25 cellular contexts compared by ENCODE assay signal in the genomic region with DNA sequence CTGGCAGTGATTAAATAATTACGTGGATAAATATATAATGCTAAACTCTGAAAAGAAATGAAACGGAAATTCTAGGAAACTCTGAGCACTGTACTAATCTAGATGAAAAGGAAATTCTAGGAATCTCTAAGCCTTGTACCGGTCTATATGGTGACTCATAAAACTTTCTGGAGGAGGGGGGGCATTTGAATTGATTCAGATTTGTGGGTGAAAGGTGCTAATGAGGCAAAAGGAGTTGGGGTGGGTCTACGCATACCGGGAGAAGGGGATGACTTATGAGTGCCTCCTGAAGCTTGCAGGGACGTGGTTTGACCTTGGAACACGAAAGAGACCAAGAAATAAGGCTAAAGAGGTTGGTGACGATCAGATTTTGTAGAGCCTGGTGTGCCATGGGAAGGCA.
"Had no signal": no experiment of that assay in that cellular context is flagged by ENCODE, and none has a peak within 500 bp of the region (broad histone marks: within the 10 kb centered on the region; RNA-seq: fewer than 3 reads in every experiment).

No MANE protein-coding gene starts in this region.

- H3K4me1 ChIP-seq: heart left ventricle, psoas muscle, right lobe of liver, testis, tibial nerve, upper lobe of right lung, vagina had no signal

- H3K4me1 Mint-ChIP-seq: stimulated activated naive B cell treated with anti-CD40 and anti-IgM and Interleukin-4, amounts not matched to agents 10 μg/mL and 1 μg/mL and 100 μg/mL, for 72 hours had no signal

- H3K4me3 ChIP-seq: dorsolateral prefrontal cortex, heart left ventricle, lung, psoas muscle, right lobe of liver, testis, tibial nerve, upper lobe of right lung, vagina had no signal

- H3K27ac ChIP-seq: dorsolateral prefrontal cortex, heart left ventricle, psoas muscle, right lobe of liver, testis, tibial nerve, upper lobe of right lung, vagina had no signal

- H3K4me3 Mint-ChIP-seq: nephron progenitor cell; stimulated activated naive B cell treated with anti-CD40 and anti-IgM and Interleukin-4, amounts not matched to agents 10 μg/mL and 1 μg/mL and 100 μg/mL, for 72 hours had no signal

- H3K36me3 Mint-ChIP-seq: stimulated activated naive B cell treated with anti-CD40 and anti-IgM and Interleukin-4, amounts not matched to agents 10 μg/mL and 1 μg/mL and 100 μg/mL, for 72 hours had no signal

- H3K27me3 Mint-ChIP-seq: stimulated activated naive CD8-positive, alpha-beta T cell treated with anti-CD3 and anti-CD28 coated beads, Interleukin-15, amount 100 ng/mL, for 72 hours had no signal

- DNase-seq: dorsolateral prefrontal cortex; effector memory CD4-positive, alpha-beta T cell; heart left ventricle; hippocampal formation; left colon; left ventricle myocardium superior; mesenchymal stem cell; midbrain; nephron progenitor cell; psoas muscle; retina; right lobe of liver; stimulated activated CD4-positive, alpha-beta T cell treated with anti-CD3 and anti-CD28 coated beads, Interleukin-15, amount 100 ng/mL, for 24 hours; stimulated activated CD4-positive, alpha-beta T cell treated with anti-CD3 and anti-CD28 coated beads, Interleukin-1b, Interleukin-23, amount 100 ng/mL, for 48 hours; stimulated activated CD4-positive, alpha-beta T cell treated with anti-CD3 and anti-CD28 coated beads, Interleukin-4, amount 100 ng/mL, for 24 hours; stimulated activated naive B cell treated with anti-CD40 and anti-IgM and Interleukin-4, amounts not matched to agents 10 μg/mL and 1 μg/mL and 100 μg/mL, for 72 hours; stimulated activated naive CD8-positive, alpha-beta T cell treated with anti-CD3 and anti-CD28 coated beads, Interleukin-15, amount 100 ng/mL, for 72 hours; testis; upper lobe of right lung had no signal

- H3K27ac Mint-ChIP-seq: nephron progenitor cell; stimulated activated naive B cell treated with anti-CD40 and anti-IgM and Interleukin-4, amounts not matched to agents 10 μg/mL and 1 μg/mL and 100 μg/mL, for 72 hours had no signal

- H3K36me3 ChIP-seq: heart left ventricle, right lobe of liver, tibial nerve, upper lobe of right lung, vagina had no signal

- FAIRE-seq: endometrium, frontal cortex had no signal

- H3K27me3 ChIP-seq: right lobe of liver, testis, tibial nerve, upper lobe of right lung, vagina had no signal

- H3K9me3 ChIP-seq: heart left ventricle, psoas muscle, right lobe of liver, testis, tibial nerve, upper lobe of right lung, vagina had no signal

- H3K9me3 Mint-ChIP-seq: stimulated activated naive B cell treated with anti-CD40 and anti-IgM and Interleukin-4, amounts not matched to agents 10 μg/mL and 1 μg/mL and 100 μg/mL, for 72 hours had no signal

- ATAC-seq: esophagus mucosa; heart left ventricle; left colon; left ventricle myocardium superior; psoas muscle; right lobe of liver; stimulated activated naive B cell treated with anti-CD40 and anti-IgM and Interleukin-4, amounts not matched to agents 10 μg/mL and 1 μg/mL and 100 μg/mL, for 72 hours; stimulated activated naive CD8-positive, alpha-beta T cell treated with anti-CD3 and anti-CD28 coated beads, Interleukin-15, amount 100 ng/mL, for 72 hours; upper lobe of right lung had no signal
